In genomic region chr3:52062499-52062898, GRCh38 we compare ENCODE assay signal across 10 cellular contexts. TPM values are rescaled to one million over a fixed set of nuclear protein-coding genes. Genes with fewer than 3 reads are reported as not detected.
DNase-seq lines count a peak whose midpoint lies in the region; ATAC-seq, FAIRE-seq and TF ChIP-seq lines count a peak whose summit lies in the region.
"Had no signal": no experiment of that assay in that cellular context is flagged by ENCODE, and none has a peak within 500 bp of the region (broad histone marks: within the 10 kb centered on the region; RNA-seq: fewer than 3 reads in every experiment).

No MANE protein-coding gene starts in this region.

- H3K27ac Mint-ChIP-seq in naive B cell (peak overlapping the region in 3 of 6 donors; percentile 59 to 84 (median 63)), endodermal cell (no peak overlapping the region)

- no peaks in the 10 kb centered on the region for H3K36me3 Mint-ChIP-seq in naive B cell
- no peaks in the 10 kb centered on the region for H3K36me3 Mint-ChIP-seq in endodermal cell (ENCODE audit: low read depth)

- H3K9ac ChIP-seq in GM12878 (ENCODE audit: control insufficient read depth, insufficient read depth, low read length) = no peak overlapping the region
- H3K9ac ChIP-seq in endodermal cell (ENCODE audit: extremely low read depth, low read length, poor library complexity, severe bottlenecking) = no peak overlapping the region

- SMC1A ChIA-PET in GM12878 (lab: Charles Lee; ENCODE audit: uncharacterized antibody, unreplicated experiment) = interaction anchor here (1.1 to 2.6 kb wide), 4 partner anchors 10 to 94 kb away, joined by 3 to 10 read pairs (median 4); no protein-coding TSS in a partner anchor

- intact Hi-C loops in GM12878 (cut with micrococcal nuclease; ENCODE audit: unreplicated experiment) = no loop called here

- no peaks in the 10 kb centered on the region for H3K27me3 ChIP-seq in GM12878 (replicated peaks in 1 of 2; ENCODE audit: control insufficient read depth in 2 of 2, insufficient read depth in 2 of 2, low read length in 1 of 2)
- peaks cover 6% of the 10 kb centered on the region for H3K27me3 ChIP-seq in endodermal cell (ENCODE audit: control insufficient read depth, insufficient read depth, low read length, poor library complexity, severe bottlenecking)
- H3K27me3 ChIP-seq: colonic mucosa had no signal

- H3K36me3 ChIP-seq in GM12878 (ENCODE audit: control insufficient read depth in 2 of 2, insufficient read depth in 2 of 2, low read length in 1 of 2) = no peaks in the 10 kb centered on the region
- no peaks in the 10 kb centered on the region for H3K36me3 ChIP-seq in endodermal cell (ENCODE audit: control insufficient read depth, insufficient read depth, low read length)
- H3K36me3 ChIP-seq: colonic mucosa had no signal

- 18% methylated on average over 5 of the region's 5 CpGs for WGBS in GM12878 (ENCODE audit: insufficient coverage, insufficient replicate concordance, low lambda C conversion rate, missing lambda C conversion rate)
- WGBS in endodermal cell (ENCODE audit: insufficient coverage in 1 of 2, insufficient read length in 1 of 2), 2 experiments = 80 to 93% methylated on average over 2 to 5 of the region's 5 CpGs

- peak; percentile 87 for FAIRE-seq in HTR-8/SVneo (lab: Jason Lieb, UNC)
- peak; percentile 91 for FAIRE-seq in GM12878 (lab: Jason Lieb, UNC)

- in situ Hi-C loops in GM12878 (cut with MboI) = no loop called here

- H3K4me1 ChIP-seq in GM12878 (ENCODE audit: control insufficient read depth, insufficient read depth, low read length) (peaks cover 28% of the 10 kb centered on the region), endodermal cell (ENCODE audit: control insufficient read depth, insufficient read depth, low read length) (no peaks in the 10 kb centered on the region)
- H3K4me1 ChIP-seq: colonic mucosa had no signal

- ATAC-seq in GM12878 (peak; percentile 66), naive B cell (ENCODE audit: low read depth in 2 of 2) (peak; percentile 42 to 43)

- no TSS peak for BruUV-seq in GM12878 (replicated peaks; lab: Mats Ljungman, UMichigan)

- H3K4me2 ChIP-seq in GM12878 (ENCODE audit: control insufficient read depth, insufficient read depth) = peak overlapping the region; percentile 64

- H3K4me3 ChIP-seq in GM12864 (ENCODE audit: low read depth, low read length) (no peak overlapping the region), GM12878 (no peak overlapping the region), endodermal cell (ENCODE audit: low read length) (no peak overlapping the region)
- H3K4me3 ChIP-seq: colonic mucosa had no signal

- no peaks in the 10 kb centered on the region for H3K27me3 Mint-ChIP-seq in naive B cell
- H3K27me3 Mint-ChIP-seq in endodermal cell (ENCODE audit: insufficient read depth) = peaks cover 24% of the 10 kb centered on the region

- H3K4me1 Mint-ChIP-seq in naive B cell = peaks cover 16 to 37% (median 28%) of the 10 kb centered on the region in 3 donors
- H3K4me1 Mint-ChIP-seq in endodermal cell = peaks cover 2% of the 10 kb centered on the region

- H3K9me3 Mint-ChIP-seq in naive B cell = no peaks in the 10 kb centered on the region
- H3K9me3 Mint-ChIP-seq in endodermal cell = no peaks in the 10 kb centered on the region

- no peaks in the 10 kb centered on the region for H3K9me3 ChIP-seq in GM12878 (replicated peaks; ENCODE audit: control insufficient read depth, insufficient read depth, low read length)
- no peaks in the 10 kb centered on the region for H3K9me3 ChIP-seq in endodermal cell (ENCODE audit: control insufficient read depth, low read length)
- H3K9me3 ChIP-seq: colonic mucosa had no signal

- no peaks in the 10 kb centered on the region for H4K20me1 ChIP-seq in GM12878 (ENCODE audit: control insufficient read depth, insufficient read depth)

- no peak for TF ChIP-seq POLR2A in GM12878 (IDR thresholded peaks at IDR 0.05; ENCODE audit: low read depth, low read length)

- CTCF ChIA-PET in GM12878 (lab: Yijun Ruan, JAX) = interaction anchor here (0.9 to 2.6 kb wide), 3 partner anchors 10 to 82 kb away, joined by 3 to 14 read pairs (median 5); no protein-coding TSS in a partner anchor

- TF ChIP-seq CTCF in GM12864 (IDR thresholded peaks at IDR 0.05; ENCODE audit: low read depth, low read length, missing control alignments) (no peak), GM12878 (IDR thresholded peaks at IDR 0.05 in 2 of 3, conservative IDR thresholded peaks at IDR 0.05 in 1 of 3; ENCODE audit: control insufficient read depth in 2 of 3, extremely low read depth in 1 of 3, insufficient read depth in 1 of 3, low read depth in 3 of 3, low read length in 3 of 3) (no peak), endodermal cell (conservative IDR thresholded peaks at IDR 0.05) (no peak)

- TF ChIP-seq RAD21 in GM12878 (IDR thresholded peaks at IDR 0.05; ENCODE audit: insufficient read depth, low read depth, low read length) = no peak

- H3K79me2 ChIP-seq in GM12878 (ENCODE audit: control insufficient read depth, insufficient read depth, low read length) = no peaks in the 10 kb centered on the region

- H2AFZ ChIP-seq in GM12878 (ENCODE audit: control insufficient read depth, low read depth, low read length) = peak overlapping the region; percentile 51

- POLR2A ChIA-PET in GM12878 (lab: Charles Lee) = interaction anchor here (0.6 kb wide), 1 partner anchor 1834 kb away, joined by 10 read pairs; no protein-coding TSS in a partner anchor

- DNase-seq in GM12864 (ENCODE audit: low read depth) (peak; percentile 37), HTR-8/SVneo (ENCODE audit: insufficient read length, low spot score) (no peak), GM12878 (ENCODE audit: low read depth, low spot score) (peak; percentile 42), naive B cell (no peak), endodermal cell (no peak), cerebellar nuclear complex (lab: John Stamatoyannopoulos, UW) (no peak), GF-D8 (lab: John Stamatoyannopoulos, UW) (no peak), SHP77 treated with DMSO at 0.1 percent for 48 hours (lab: John Stamatoyannopoulos, UW) (no peak)
- DNase-seq: colonic mucosa, SHP77 had no signal

- H3K4me3 Mint-ChIP-seq in naive B cell = peak overlapping the region in 1 of 8 donors; percentile 23
- H3K4me3 Mint-ChIP-seq in endodermal cell = no peak overlapping the region

- peak overlapping the region; percentile 35 for H3K27ac ChIP-seq in GM12878 (ENCODE audit: control insufficient read depth, insufficient read depth)
- no peak overlapping the region for H3K27ac ChIP-seq in endodermal cell (ENCODE audit: low read depth, low read length)
- H3K27ac ChIP-seq: colonic mucosa had no signal

- RAD21 ChIA-PET in GM12878 (lab: Charles Lee; ENCODE audit: unreplicated experiment) = interaction anchor here (1.2 to 2.4 kb wide), 3 partner anchors 9 to 59 kb away, joined by 3 to 15 read pairs (median 7); no protein-coding TSS in a partner anchor

- no peak for TF ChIP-seq EP300 in GM12878 (IDR thresholded peaks at IDR 0.05; ENCODE audit: borderline replicate concordance in 1 of 2, control insufficient read depth in 1 of 2, low read depth in 2 of 2, low read length in 2 of 2)

TF ChIP-seq in GM12878, 131 proteins besides CTCF, POLR2A, EP300 and RAD21 (continues in another document):
- TF ChIP-seq ZBED1 (IDR thresholded peaks at IDR 0.05; ENCODE audit: borderline replicate concordance) (no peak), RUNX3 (IDR thresholded peaks at IDR 0.05; ENCODE audit: low read length) (no peak), ATF3 (IDR thresholded peaks at IDR 0.05; ENCODE audit: borderline replicate concordance, extremely low read depth, low read depth, low read length) (no peak), GATAD2B (conservative IDR thresholded peaks at IDR 0.05; ENCODE audit: low read depth) (0 out of 2 replicates have a peak, but pooled peaks have one; percentile 35), MYC (IDR thresholded peaks at IDR 0.05; ENCODE audit: insufficient read depth, insufficient read length, insufficient replicate concordance, low read length, severe bottlenecking) (no peak), NR2F1 (conservative IDR thresholded peaks at IDR 0.05) (no peak), RELB (IDR thresholded peaks at IDR 0.05; ENCODE audit: low read depth) (no peak)

RNA-seq across cellular contexts. Expression of gene DUSP7, which starts 6.1 kb away (rescaled TPM):
- total RNA-seq in GM12878 (2013; cell fraction: nucleolus; rRNA removed) = 27.3 and 28.8 TPM in 2 replicates
- 13.0 TPM in 2 replicates for total RNA-seq in GM12878 (2014; rRNA removed)
- 4.9 and 5.5 TPM in 2 replicates for total RNA-seq in GM12878 (2014; rRNA removed; fragmentation: Illumina TruSeq; extraction: Trizol)
- total RNA-seq in GM12878 (2021) = 16.0 and 17.5 TPM in 2 replicates
- polyA plus RNA-seq in GM12878 (2011; ENCODE audit: low read depth) = 2.5 TPM
- 9.7 and 17.0 TPM in 2 replicates for polyA plus RNA-seq in GM12878 (2011; rRNA removed)
- polyA plus RNA-seq in GM12878 (2011; cell fraction: cytosol; rRNA removed) = 24.2 and 27.7 TPM in 2 replicates
- 37.1 and 37.4 TPM in 2 replicates for polyA plus RNA-seq in GM12878 (2011; cell fraction: nucleus; rRNA removed)
- polyA plus RNA-seq in GM12878 (2012) = 5.4 and 6.3 TPM in 2 replicates
- polyA plus RNA-seq in GM12878 (2014; fragmentation: Illumina TruSeq; extraction: Trizol) = 4.8 and 10.3 TPM in 2 replicates
- under 1 TPM; 0.73 to 0.82 TPM for polyA plus RNA-seq in GM12878 (2014; fragmentation: Nextera tagmentation; extraction: Ambion mirVana)
- 16.1 and 18.2 TPM in 2 replicates for polyA plus RNA-seq in GM12878 (2014; rRNA removed)
- polyA plus RNA-seq in GM12878 (2016; fragmentation: Nextera tagmentation; extraction: Ambion mirVana) = 1 to 10 TPM; 1.7 TPM
- polyA minus RNA-seq in GM12878 (2011; rRNA and poly(A)+ RNA removed) = 32.2 and 48.1 TPM in 2 replicates
- polyA minus RNA-seq in GM12878 (2011; cell fraction: cytosol; rRNA and poly(A)+ RNA removed) = 17.5 and 17.6 TPM in 2 replicates
- 28.3 and 42.2 TPM in 2 replicates for polyA minus RNA-seq in GM12878 (2011; cell fraction: nucleus; rRNA and poly(A)+ RNA removed)
- under 1 TPM in 5 of 6 donors, not detected in 1; 0.11 to 0.82 (median 0.62) TPM for polyA plus RNA-seq in naive B cell (ENCODE audit: low read depth in 6 of 6)
- 10 to 100 TPM; 14.2 to 16.7 TPM for total RNA-seq in endodermal cell
- polyA plus RNA-seq in endodermal cell (2013, experiment 1 of 2) = 11.4 TPM
- polyA plus RNA-seq in endodermal cell (2013, experiment 2 of 2) = 9.9 TPM

Comparison
In these comparisons a context has a peak if more than half of its experiments do, and no peak if none do; other contexts are left out.
1. DNase-seq: peak in GM12864 (single experiment) and GM12878 (single experiment); none in HTR-8/SVneo (single experiment), naive B cell (single experiment), endodermal cell (single experiment), cerebellar nuclear complex (0 of 2), GF-D8 (single experiment) and SHP77 treated with DMSO at 0.1 percent for 48 hours (single experiment).